Comparison of ENCODE assay signal across 8 cellular contexts in the genomic region with DNA sequence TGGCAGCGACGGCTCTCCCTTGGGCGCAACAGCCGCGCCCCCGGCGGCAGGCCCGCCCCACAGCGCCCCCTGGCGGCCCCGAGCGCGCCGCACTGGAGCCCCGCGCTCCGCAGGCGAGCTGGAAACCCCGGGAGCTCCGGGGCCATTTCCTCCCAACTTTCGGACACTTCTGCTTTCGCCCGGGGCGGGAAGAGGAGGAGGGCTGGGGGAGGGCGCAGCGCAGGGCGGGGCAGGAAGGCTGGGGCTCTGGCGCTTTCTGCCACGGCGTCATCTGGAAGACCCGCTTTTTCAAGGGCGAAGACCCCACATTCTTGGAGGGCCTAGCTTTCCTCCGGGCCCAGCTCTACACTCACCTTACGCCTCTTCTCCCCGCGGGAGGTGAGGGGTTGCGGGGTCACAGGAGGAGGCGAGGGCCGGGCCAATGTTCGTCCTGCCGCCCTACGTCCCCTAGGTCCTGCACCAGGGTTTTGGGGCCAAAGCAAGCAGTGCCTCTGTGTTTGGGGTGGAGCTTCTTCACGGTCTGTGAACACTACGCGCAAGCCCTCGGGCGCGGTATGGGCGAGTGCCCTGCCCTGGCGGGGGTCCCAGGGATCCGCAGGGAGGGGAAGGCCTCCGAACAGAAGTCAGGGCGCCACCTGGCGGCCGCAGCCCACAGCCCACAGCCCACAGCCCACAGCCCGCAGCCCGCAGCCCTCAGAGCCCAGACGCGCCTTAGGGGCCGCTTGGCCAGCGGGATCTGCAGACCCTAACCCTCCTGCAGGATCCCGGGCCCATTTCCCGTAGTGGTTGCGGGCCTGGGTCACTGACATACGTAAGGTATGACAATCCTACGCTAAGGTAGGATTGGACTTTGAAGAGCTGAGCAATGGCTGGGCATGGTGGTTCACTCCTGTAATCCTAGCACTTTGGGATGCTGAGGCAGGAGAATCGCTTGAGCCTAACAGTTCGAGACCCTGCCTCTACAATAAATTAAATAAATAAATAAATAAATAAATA. TPM values are rescaled to one million over a fixed set of nuclear protein-coding genes. Genes with fewer than 3 reads are reported as not detected.
DNase-seq lines count a peak whose midpoint lies in the region; ATAC-seq and TF ChIP-seq lines count a peak whose summit lies in the region.

No MANE protein-coding gene starts in this region.

- H3K36me3 ChIP-seq in ACC112 (ENCODE audit: insufficient read depth, low read length): no peaks in the 10 kb centered on the region
- no peaks in the 10 kb centered on the region for H3K36me3 ChIP-seq in WERI-Rb-1
- H3K36me3 ChIP-seq in breast epithelium: no peaks in the 10 kb centered on the region
- H3K36me3 ChIP-seq in smooth muscle cell (ENCODE audit: low read depth): no peaks in the 10 kb centered on the region

- DNase-seq in NCI-H2171 (lab: John Stamatoyannopoulos, UW) (peak; percentile 84), WERI-Rb-1 (peak; percentile 89), breast epithelium (ENCODE audit: low spot score in 2 of 2) (peak; percentile 88 to 93), iPS-NIHi7 (ENCODE audit: extremely low spot score) (peak; percentile 92), smooth muscle cell (lab: John Stamatoyannopoulos, UW; ENCODE audit: unreplicated experiment) (peak; percentile 80)

- H3K79me2 ChIP-seq in ACC112 (ENCODE audit: control insufficient read depth, insufficient read depth, low read length, unreplicated experiment) (no peaks in the 10 kb centered on the region), smooth muscle cell (ENCODE audit: low read depth) (no peaks in the 10 kb centered on the region)

- intact Hi-C loops in breast epithelium (cut with DNase I; ENCODE audit: low total_unique reads): loop anchor here (5.0 to 10.0 kb wide), 2 partner anchors 221 to 318 kb away; no protein-coding TSS in a partner anchor

- peak overlapping the region; percentile 81 for H3K4me3 ChIP-seq in ACC112 (ENCODE audit: low read depth, low read length)
- H3K4me3 ChIP-seq in WERI-Rb-1 (ENCODE audit: low read depth, low read length): peak overlapping the region; percentile 94
- peak overlapping the region; percentile 56 to 71 (median 68) for H3K4me3 ChIP-seq in breast epithelium
- peak overlapping the region; percentile 89 for H3K4me3 ChIP-seq in smooth muscle cell

- H3K9me3 ChIP-seq in WERI-Rb-1 (ENCODE audit: severe bottlenecking) (no peaks in the 10 kb centered on the region), breast epithelium (no peaks in the 10 kb centered on the region), smooth muscle cell (replicated peaks; ENCODE audit: low read depth) (no peaks in the 10 kb centered on the region)

- 6% methylated on average over 43 of the region's 68 CpGs for WGBS in smooth muscle cell (ENCODE audit: low lambda C conversion rate)

- peak overlapping the region; percentile 61 for H3K27ac ChIP-seq in ACC112 (ENCODE audit: low read depth, low read length)
- peak overlapping the region; percentile 58 for H3K27ac ChIP-seq in WERI-Rb-1
- H3K27ac ChIP-seq in breast epithelium: peak overlapping the region; percentile 89 to 96
- no peak overlapping the region for H3K27ac ChIP-seq in smooth muscle cell (ENCODE audit: low read depth)

- TF ChIP-seq POLR2A in breast epithelium (IDR thresholded peaks at IDR 0.05): no peak

- TF ChIP-seq CTCF in WERI-Rb-1 (IDR thresholded peaks at IDR 0.05; ENCODE audit: low read depth, low read length): peak; percentile 85
- TF ChIP-seq CTCF in breast epithelium (IDR thresholded peaks at IDR 0.05): peak; percentile 78 to 94 (median 91)
- TF ChIP-seq CTCF in smooth muscle cell (IDR thresholded peaks at IDR 0.05; ENCODE audit: borderline replicate concordance, insufficient read depth, poor library complexity, severe bottlenecking): peak; percentile 98

- peak overlapping the region; percentile 94 for H3K4me2 ChIP-seq in smooth muscle cell

- H3K27me3 ChIP-seq in ACC112 (ENCODE audit: insufficient read depth, low read length) (no peaks in the 10 kb centered on the region), WERI-Rb-1 (ENCODE audit: insufficient read depth, low read depth, severe bottlenecking) (no peaks in the 10 kb centered on the region), breast epithelium (no peaks in the 10 kb centered on the region), smooth muscle cell (ENCODE audit: low read depth) (no peaks in the 10 kb centered on the region)

- H3K9ac ChIP-seq in smooth muscle cell (ENCODE audit: low read depth): peak overlapping the region; percentile 37

- ATAC-seq in GM18858 (IDR thresholded peaks at IDR 0.05; ENCODE audit: unreplicated experiment) (peak; percentile 81), HG03097 (IDR thresholded peaks at IDR 0.05; ENCODE audit: low FRiP score, unreplicated experiment) (peak; percentile 81)

- no peaks in the 10 kb centered on the region for H3F3A ChIP-seq in smooth muscle cell (ENCODE audit: low read depth)

- H2AFZ ChIP-seq in ACC112 (ENCODE audit: low read length, unreplicated experiment): peak overlapping the region; percentile 95
- H2AFZ ChIP-seq in smooth muscle cell (ENCODE audit: low read depth): peak overlapping the region; percentile 99

- H3K4me1 ChIP-seq in ACC112 (ENCODE audit: control insufficient read depth, insufficient read depth, low read length, unreplicated experiment) (peaks cover 13% of the 10 kb centered on the region), breast epithelium (no peaks in the 10 kb centered on the region), smooth muscle cell (ENCODE audit: low read depth) (no peaks in the 10 kb centered on the region)

- no peaks in the 10 kb centered on the region for H4K20me1 ChIP-seq in smooth muscle cell (ENCODE audit: low read depth)

RNA-seq across cellular contexts. Expression of gene FOXL2, which starts 31.1 kb away (rescaled TPM):
- total RNA-seq in breast epithelium: under 1 TPM in 1 of 3 donors, not detected in 2; 0.33 TPM
- not detected in 2 replicates for total RNA-seq in smooth muscle cell
- 0.59 TPM in 1 of 2 replicates, not detected in the other for polyA plus RNA-seq in smooth muscle cell

RNA-seq across cellular contexts. Expression of gene FOXL2NB, which starts 31.2 kb away (rescaled TPM):
- total RNA-seq in breast epithelium (under 1 TPM in 1 of 3 donors, not detected in 2; 0.33 TPM), smooth muscle cell (not detected in 2 replicates)
- 0.47 TPM in 1 of 2 replicates, not detected in the other for polyA plus RNA-seq in smooth muscle cell
